ENCODE assay signal across 2 cellular contexts in genomic region chr17:15947331-15947730, GRCh38.
TF ChIP-seq lines count a peak whose summit lies in the region.

No MANE protein-coding gene starts in this region.

TF ChIP-seq in HCT116, 20 proteins besides CTCF, POLR2A, EP300 and RAD21:
- TF ChIP-seq EZH2 (IDR thresholded peaks at IDR 0.05): no peak
- no peak; the same call in 1 of the 2 replicates for TF ChIP-seq POLR2AphosphoS5 (IDR thresholded peaks at IDR 0.05; ENCODE audit: low read depth, low read length)
- TF ChIP-seq ELF1 (IDR thresholded peaks at IDR 0.05; ENCODE audit: borderline replicate concordance, low read depth): no peak
- no peak for TF ChIP-seq ATF3 (IDR thresholded peaks at IDR 0.05)
- TF ChIP-seq SIN3A (IDR thresholded peaks at IDR 0.05; ENCODE audit: low read depth): no peak; the same call in 1 of the 2 replicates
- no peak for TF ChIP-seq SP1 (IDR thresholded peaks at IDR 0.05; ENCODE audit: low read depth)
- TF ChIP-seq ZFX (IDR thresholded peaks at IDR 0.05): no peak
- no peak for TF ChIP-seq EGR1 (IDR thresholded peaks at IDR 0.05; ENCODE audit: low read depth)
- no peak for TF ChIP-seq MAX (IDR thresholded peaks at IDR 0.05)
- no peak for TF ChIP-seq TCF7L2 (IDR thresholded peaks at IDR 0.05; ENCODE audit: borderline replicate concordance, extremely low read depth, insufficient read depth, insufficient read length)
- no peak for TF ChIP-seq ZNF274 (IDR thresholded peaks at IDR 0.05; ENCODE audit: low read depth, low read length)
- no peak for TF ChIP-seq SRF (IDR thresholded peaks at IDR 0.05; ENCODE audit: low read depth)

TF ChIP-seq in K562, 482 proteins besides CTCF, POLR2A, EP300 and RAD21:
- TF ChIP-seq ZNF41 (CRISPR knock-in tag; conservative IDR thresholded peaks at IDR 0.05) (no peak), SREBF1 (IDR thresholded peaks at IDR 0.05; ENCODE audit: borderline replicate concordance, low read depth, low read length) (no peak), ZNF830 (CRISPR knock-in tag; IDR thresholded peaks at IDR 0.05) (no peak), TFE3 (CRISPR knock-in tag; IDR thresholded peaks at IDR 0.05) (no peak), TRIM25 (IDR thresholded peaks at IDR 0.05; ENCODE audit: borderline replicate concordance) (no peak), STAT6 (CRISPR knock-in tag; IDR thresholded peaks at IDR 0.05) (no peak), PPARD (CRISPR knock-in tag; IDR thresholded peaks at IDR 0.05) (no peak), ZNF507 (tag; conservative IDR thresholded peaks at IDR 0.05) (no peak), DDX20 (tag; IDR thresholded peaks at IDR 0.05; ENCODE audit: low read depth) (no peak)
